Comparison of ENCODE assay signal across 10 cellular contexts in the genomic region with DNA sequence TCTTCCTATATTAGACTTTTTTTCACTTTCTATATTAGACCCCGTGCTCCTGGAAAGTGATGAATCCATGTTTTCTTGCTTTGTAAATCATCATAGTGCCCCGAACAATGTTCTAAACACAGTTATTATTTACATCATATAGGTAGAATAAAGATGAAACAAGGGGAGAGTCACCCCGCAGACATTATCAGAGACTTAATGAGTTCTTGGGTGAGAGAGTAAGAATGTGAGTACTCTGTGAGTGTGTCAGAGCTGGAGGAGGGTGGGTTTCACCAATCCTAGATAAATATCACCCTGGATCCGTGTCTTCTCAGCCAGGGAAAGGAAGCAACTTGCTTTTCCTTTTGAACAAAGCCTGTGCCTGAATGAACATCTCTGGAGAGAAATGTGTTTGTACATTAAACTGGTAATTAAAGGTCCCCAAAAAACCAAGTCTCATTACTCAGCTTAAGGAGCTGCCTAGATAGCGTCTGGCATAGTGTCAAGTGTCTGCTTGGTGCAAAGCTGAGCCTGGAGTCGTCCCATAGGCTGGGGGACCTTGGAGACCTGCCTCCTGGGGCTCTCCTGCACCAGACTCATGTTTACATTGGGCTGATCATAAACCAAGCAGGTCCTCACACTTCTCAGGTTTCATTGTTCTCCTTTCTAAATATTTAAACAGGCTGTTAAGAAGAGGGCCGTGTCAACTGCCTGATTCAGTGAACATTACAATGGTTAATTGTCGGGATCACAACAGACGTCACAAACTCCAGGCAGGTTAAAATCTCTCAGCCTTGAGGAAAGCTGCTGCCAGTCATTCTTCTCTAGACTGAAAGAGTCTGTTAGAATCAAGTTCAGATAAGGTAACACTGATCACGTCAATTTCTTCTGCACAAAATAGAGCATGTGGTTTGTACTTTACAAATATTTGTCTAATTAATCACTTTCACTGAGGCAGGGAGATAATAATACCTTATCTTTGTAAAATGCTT.
DNase-seq lines count a peak whose midpoint lies in the region; ATAC-seq and TF ChIP-seq lines count a peak whose summit lies in the region.
"Had no signal": no experiment of that assay in that cellular context is flagged by ENCODE, and none has a peak within 500 bp of the region (broad histone marks: within the 10 kb centered on the region; RNA-seq: fewer than 3 reads in every experiment).

No MANE protein-coding gene starts in this region.

- no peaks in the 10 kb centered on the region for H3K27me3 ChIP-seq in esophagus muscularis mucosa

- intact Hi-C loops in Calu3 (cut with micrococcal nuclease; ENCODE audit: unreplicated experiment) (no loop called here), left colon (cut with DNase I, micrococcal nuclease) (no loop called here), esophagus muscularis mucosa (cut with DNase I) (no loop called here)

- ATAC-seq in left colon (peak; percentile 96), GM18502 (IDR thresholded peaks at IDR 0.05; ENCODE audit: poor library complexity, unreplicated experiment) (no peak)

- no peak overlapping the region for H3K27ac ChIP-seq in esophagus muscularis mucosa (replicated peaks in 1 of 4)

- no peaks in the 10 kb centered on the region for H3K36me3 Mint-ChIP-seq in Calu3 (ENCODE audit: insufficient read depth, unreplicated experiment)
- no peaks in the 10 kb centered on the region for H3K36me3 Mint-ChIP-seq in osteocyte (ENCODE audit: unreplicated experiment)
- H3K36me3 Mint-ChIP-seq: CD4-positive, alpha-beta memory T cell had no signal

- DNase-seq in Calu3 (peak; percentile 80), NCI-H146 (lab: John Stamatoyannopoulos, UW) (peak; percentile 98), SHP77 treated with DMSO at 0.1 percent for 48 hours (lab: John Stamatoyannopoulos, UW) (peak; percentile 95), left colon (peak; percentile 62 to 84), osteocyte (ENCODE audit: extremely low spot score, unreplicated experiment) (no peak), esophagus muscularis mucosa (ENCODE audit: extremely low spot score) (no peak)
- DNase-seq in activated effector memory CD4-positive, alpha-beta T cell treated with Interleukin-2 at 50 U/mL for 16 hours = no peak
- DNase-seq: CD4-positive, alpha-beta memory T cell had no signal

- H3K4me3 Mint-ChIP-seq in Calu3 (ENCODE audit: low read depth, unreplicated experiment) = no peak overlapping the region
- H3K4me3 Mint-ChIP-seq in osteocyte (ENCODE audit: unreplicated experiment) = no peak overlapping the region
- H3K4me3 Mint-ChIP-seq: CD4-positive, alpha-beta memory T cell had no signal

- BruUV-seq in Calu3 (replicated peaks; lab: Mats Ljungman, UMichigan) = no TSS peak

- TF ChIP-seq EP300 in esophagus muscularis mucosa (IDR thresholded peaks at IDR 0.05) = no peak

- no peaks in the 10 kb centered on the region for H3K27me3 Mint-ChIP-seq in Calu3 (ENCODE audit: unreplicated experiment)
- no peaks in the 10 kb centered on the region for H3K27me3 Mint-ChIP-seq in osteocyte (ENCODE audit: unreplicated experiment)
- H3K27me3 Mint-ChIP-seq: CD4-positive, alpha-beta memory T cell had no signal

- peaks cover 0 to 15% (median 3%) of the 10 kb centered on the region in 4 donors for H3K4me1 ChIP-seq in esophagus muscularis mucosa

- CTCF ChIA-PET in Calu3 (lab: Charles Lee) = interaction anchor here (0.6 to 1.3 kb wide), 2 partner anchors 182 to 266 kb away, joined by 3 read pairs; no protein-coding TSS in a partner anchor

- H3K9me3 Mint-ChIP-seq in Calu3 (ENCODE audit: low read depth, unreplicated experiment) (no peaks in the 10 kb centered on the region), osteocyte (ENCODE audit: unreplicated experiment) (no peaks in the 10 kb centered on the region)
- H3K9me3 Mint-ChIP-seq: activated T-helper 2 cell treated with anti-CD3 and anti-CD28 coated beads, Interferon-gamma antibody, Interleukin-2, Interleukin-4, amounts not matched to agents 10 μg/mL and 5 μg/mL and 100 μg/mL, durations not matched to agents 14 hours and 24 hours and 36 hours; CD4-positive, alpha-beta memory T cell had no signal

- 66% methylated on average over 10 of the region's 10 CpGs for WGBS in esophagus muscularis mucosa

- H3K4me3 ChIP-seq in esophagus muscularis mucosa = no peak overlapping the region

- no peaks in the 10 kb centered on the region for H3K9me3 ChIP-seq in esophagus muscularis mucosa

- TF ChIP-seq CTCF in Calu3 (IDR thresholded peaks at IDR 0.05; ENCODE audit: unreplicated experiment) (no peak), osteocyte (IDR thresholded peaks at IDR 0.05) (no peak), esophagus muscularis mucosa (IDR thresholded peaks at IDR 0.05) (no peak)

- no peaks in the 10 kb centered on the region for H3K36me3 ChIP-seq in esophagus muscularis mucosa

- no peak for TF ChIP-seq POLR2A in esophagus muscularis mucosa (IDR thresholded peaks at IDR 0.05; ENCODE audit: low read depth)

- H3K4me1 Mint-ChIP-seq in Calu3 (ENCODE audit: low read depth, unreplicated experiment) (peaks cover 17% of the 10 kb centered on the region), osteocyte (ENCODE audit: unreplicated experiment) (peaks cover 39% of the 10 kb centered on the region)

- H3K27ac Mint-ChIP-seq in Calu3 (ENCODE audit: unreplicated experiment) (peak overlapping the region; percentile 42), osteocyte (ENCODE audit: unreplicated experiment) (no peak overlapping the region)
- H3K27ac Mint-ChIP-seq: activated T-helper 2 cell treated with anti-CD3 and anti-CD28 coated beads, Interferon-gamma antibody, Interleukin-2, Interleukin-4, amounts not matched to agents 10 μg/mL and 5 μg/mL and 100 μg/mL, durations not matched to agents 14 hours and 24 hours and 36 hours; CD4-positive, alpha-beta memory T cell had no signal

Comparison
In these comparisons a context has a peak if more than half of its experiments do, and no peak if none do; other contexts are left out.
1. DNase-seq: peak in Calu3 (single experiment), NCI-H146 (single experiment), SHP77 treated with DMSO at 0.1 percent for 48 hours (single experiment) and left colon (2 of 2); none in osteocyte (single experiment), activated effector memory CD4-positive, alpha-beta T cell treated with Interleukin-2 at 50 U/mL for 16 hours (single experiment) and esophagus muscularis mucosa (single experiment).